In genomic region chr11:76824083-76824939, GRCh38 we compare ENCODE assay signal across 1 cellular context.
A peak's percentile ranks its signal among the peaks of the same experiment; 100 is the strongest.
TF ChIP-seq lines count a peak whose summit lies in the region.

No MANE protein-coding gene starts in this region.

TF ChIP-seq in K562, 482 proteins besides CTCF, POLR2A, EP300 and RAD21 (continued from another document and continues in another):
- TF ChIP-seq, protein P1, sequence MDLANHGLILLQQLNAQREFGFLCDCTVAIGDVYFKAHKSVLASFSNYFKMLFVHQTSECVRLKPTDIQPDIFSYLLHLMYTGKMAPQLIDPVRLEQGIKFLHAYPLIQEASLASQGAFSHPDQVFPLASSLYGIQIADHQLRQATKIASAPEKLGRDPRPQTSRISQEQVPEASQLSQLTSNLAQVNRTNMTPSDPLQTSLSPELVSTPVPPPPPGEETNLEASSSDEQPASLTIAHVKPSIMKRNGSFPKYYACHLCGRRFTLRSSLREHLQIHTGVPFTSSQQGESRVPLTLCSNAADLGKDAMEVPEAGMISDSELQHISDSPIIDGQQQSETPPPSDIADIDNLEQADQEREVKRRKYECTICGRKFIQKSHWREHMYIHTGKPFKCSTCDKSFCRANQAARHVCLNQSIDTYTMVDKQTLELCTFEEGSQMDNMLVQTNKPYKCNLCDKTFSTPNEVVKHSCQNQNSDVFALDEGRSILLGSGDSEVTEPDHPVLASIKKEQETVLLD (IDR thresholded peaks at IDR 0.05), result peak; percentile 47
- TF ChIP-seq SMC3 (conservative IDR thresholded peaks at IDR 0.05; ENCODE audit: insufficient read depth, low read depth, low read length) (no peak), ETS2 (tag; IDR thresholded peaks at IDR 0.05; ENCODE audit: borderline replicate concordance, poor library complexity, severe bottlenecking) (no peak), SMARCE1 (IDR thresholded peaks at IDR 0.05) (peak; percentile 72), TRIM28 (IDR thresholded peaks at IDR 0.05) (peak; percentile 46), KDM1A (IDR thresholded peaks at IDR 0.05) (peak; percentile 74 to 88), MNT (conservative IDR thresholded peaks at IDR 0.05) (peak in 1 of 2 experiments; percentile 76; a peak in 3 of 4 replicates), ZBTB1 (CRISPR knock-in tag; IDR thresholded peaks at IDR 0.05; ENCODE audit: borderline replicate concordance, low read depth) (no peak), TCF3 (CRISPR knock-in tag; IDR thresholded peaks at IDR 0.05) (peak; percentile 21; the same call in 1 of the 2 replicates), STAG1 (CRISPR knock-in tag; IDR thresholded peaks at IDR 0.05; ENCODE audit: borderline replicate concordance) (no peak), ETV5 (CRISPR knock-in tag; IDR thresholded peaks at IDR 0.05; ENCODE audit: low read depth) (0 out of 2 replicates have a peak, but pooled peaks have one; percentile 22), ZNF431 (CRISPR knock-in tag; IDR thresholded peaks at IDR 0.05) (no peak), C11orf30 (IDR thresholded peaks at IDR 0.05; ENCODE audit: low read depth) (peak; percentile 92), MYC (IDR thresholded peaks at IDR 0.05; ENCODE audit: low read depth, low read length) (peak; percentile 35; the same call in 1 of the 2 replicates), MYC (CRISPR knock-in tag; IDR thresholded peaks at IDR 0.05; ENCODE audit: borderline replicate concordance, low read depth) (no peak), RBM14 (IDR thresholded peaks at IDR 0.05; ENCODE audit: borderline replicate concordance, insufficient read depth, low read depth, low read length) (no peak), EHMT2 (IDR thresholded peaks at IDR 0.05) (peak; percentile 82; the same call in 1 of the 2 replicates), NFE2 (IDR thresholded peaks at IDR 0.05; ENCODE audit: low read depth) (peak; percentile 34; the same call in 1 of the 2 replicates), SMAD4 (CRISPR knock-in tag; conservative IDR thresholded peaks at IDR 0.05) (peak; percentile 62), CTBP1 (IDR thresholded peaks at IDR 0.05; ENCODE audit: borderline replicate concordance) (peak; percentile 40; the same call in 1 of the 2 replicates), ZBTB17 (CRISPR knock-in tag; IDR thresholded peaks at IDR 0.05) (peak; percentile 24; the same call in 1 of the 2 replicates), L3MBTL2 (IDR thresholded peaks at IDR 0.05) (0 out of 2 replicates have a peak, but pooled peaks have one; percentile 8), ZNF24 (IDR thresholded peaks at IDR 0.05) (peak; percentile 99), ZNF778 (CRISPR knock-in tag; IDR thresholded peaks at IDR 0.05) (no peak), CBX3 (IDR thresholded peaks at IDR 0.05; ENCODE audit: borderline replicate concordance in 1 of 2, low read length in 2 of 2) (no peak), ARID1B (IDR thresholded peaks at IDR 0.05) (peak; percentile 83), ELF2 (CRISPR knock-in tag; IDR thresholded peaks at IDR 0.05) (no peak), NCOA4 (IDR thresholded peaks at IDR 0.05; ENCODE audit: partially characterized antibody) (peak; percentile 67), HLTF (IDR thresholded peaks at IDR 0.05) (peak; percentile 72; the same call in 1 of the 2 replicates), SOX6 (IDR thresholded peaks at IDR 0.05) (peak; percentile 75), ARID3A (IDR thresholded peaks at IDR 0.05; ENCODE audit: borderline replicate concordance, low read depth, low read length) (0 out of 2 replicates have a peak, but pooled peaks have one; percentile 47), CBX1 (IDR thresholded peaks at IDR 0.05; ENCODE audit: low read depth) (peak; percentile 35; the same call in 1 of the 2 replicates), PTRF (tag; IDR thresholded peaks at IDR 0.05) (no peak), MAZ (CRISPR knock-in tag; conservative IDR thresholded peaks at IDR 0.05 in 1 of 2, IDR thresholded peaks at IDR 0.05 in 1 of 2) (peak in 1 of 2 experiments; percentile 23; a peak in 1 of 4 replicates), ZNF395 (CRISPR knock-in tag; IDR thresholded peaks at IDR 0.05) (0 out of 2 replicates have a peak, but pooled peaks have one; percentile 12), FOXJ3 (CRISPR knock-in tag; IDR thresholded peaks at IDR 0.05) (no peak), SPI1 (IDR thresholded peaks at IDR 0.05; ENCODE audit: borderline replicate concordance, low read depth, low read length) (0 out of 2 replicates have a peak, but pooled peaks have one; percentile 20), ZNF57 (CRISPR knock-in tag; IDR thresholded peaks at IDR 0.05) (no peak), FOXM1 (IDR thresholded peaks at IDR 0.05; ENCODE audit: low read depth) (0 out of 2 replicates have a peak, but pooled peaks have one; percentile 24), FOXM1 (CRISPR knock-in tag; IDR thresholded peaks at IDR 0.05; ENCODE audit: low read depth) (no peak), MTA2 (IDR thresholded peaks at IDR 0.05; ENCODE audit: low read depth) (peak; percentile 20), E2F6 (IDR thresholded peaks at IDR 0.05; ENCODE audit: borderline replicate concordance in 1 of 2, extremely low read depth in 1 of 2, insufficient read depth in 1 of 2, insufficient read length in 1 of 2, low read depth in 1 of 2, low read length in 1 of 2, poor library complexity in 1 of 2, severe bottlenecking in 1 of 2) (no peak), FOXK2 (conservative IDR thresholded peaks at IDR 0.05 in 1 of 2, IDR thresholded peaks at IDR 0.05 in 1 of 2; ENCODE audit: low read depth in 2 of 2) (peak in 1 of 2 experiments; percentile 62; a peak in 2 of 4 replicates), PKNOX1 (IDR thresholded peaks at IDR 0.05) (peak; percentile 52; the same call in 1 of the 2 replicates), ARID2 (IDR thresholded peaks at IDR 0.05) (no peak)
- TF ChIP-seq, protein P2, sequence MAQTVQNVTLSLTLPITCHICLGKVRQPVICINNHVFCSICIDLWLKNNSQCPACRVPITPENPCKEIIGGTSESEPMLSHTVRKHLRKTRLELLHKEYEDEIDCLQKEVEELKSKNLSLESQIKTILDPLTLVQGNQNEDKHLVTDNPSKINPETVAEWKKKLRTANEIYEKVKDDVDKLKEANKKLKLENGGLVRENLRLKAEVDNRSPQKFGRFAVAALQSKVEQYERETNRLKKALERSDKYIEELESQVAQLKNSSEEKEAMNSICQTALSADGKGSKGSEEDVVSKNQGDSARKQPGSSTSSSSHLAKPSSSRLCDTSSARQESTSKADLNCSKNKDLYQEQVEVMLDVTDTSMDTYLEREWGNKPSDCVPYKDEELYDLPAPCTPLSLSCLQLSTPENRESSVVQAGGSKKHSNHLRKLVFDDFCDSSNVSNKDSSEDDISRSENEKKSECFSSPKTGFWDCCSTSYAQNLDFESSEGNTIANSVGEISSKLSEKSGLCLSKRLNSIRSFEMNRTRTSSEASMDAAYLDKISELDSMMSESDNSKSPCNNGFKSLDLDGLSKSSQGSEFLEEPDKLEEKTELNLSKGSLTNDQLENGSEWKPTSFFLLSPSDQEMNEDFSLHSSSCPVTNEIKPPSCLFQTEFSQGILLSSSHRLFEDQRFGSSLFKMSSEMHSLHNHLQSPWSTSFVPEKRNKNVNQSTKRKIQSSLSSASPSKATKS (CRISPR knock-in tag; IDR thresholded peaks at IDR 0.05), result no peak
- TF ChIP-seq, protein P3, sequence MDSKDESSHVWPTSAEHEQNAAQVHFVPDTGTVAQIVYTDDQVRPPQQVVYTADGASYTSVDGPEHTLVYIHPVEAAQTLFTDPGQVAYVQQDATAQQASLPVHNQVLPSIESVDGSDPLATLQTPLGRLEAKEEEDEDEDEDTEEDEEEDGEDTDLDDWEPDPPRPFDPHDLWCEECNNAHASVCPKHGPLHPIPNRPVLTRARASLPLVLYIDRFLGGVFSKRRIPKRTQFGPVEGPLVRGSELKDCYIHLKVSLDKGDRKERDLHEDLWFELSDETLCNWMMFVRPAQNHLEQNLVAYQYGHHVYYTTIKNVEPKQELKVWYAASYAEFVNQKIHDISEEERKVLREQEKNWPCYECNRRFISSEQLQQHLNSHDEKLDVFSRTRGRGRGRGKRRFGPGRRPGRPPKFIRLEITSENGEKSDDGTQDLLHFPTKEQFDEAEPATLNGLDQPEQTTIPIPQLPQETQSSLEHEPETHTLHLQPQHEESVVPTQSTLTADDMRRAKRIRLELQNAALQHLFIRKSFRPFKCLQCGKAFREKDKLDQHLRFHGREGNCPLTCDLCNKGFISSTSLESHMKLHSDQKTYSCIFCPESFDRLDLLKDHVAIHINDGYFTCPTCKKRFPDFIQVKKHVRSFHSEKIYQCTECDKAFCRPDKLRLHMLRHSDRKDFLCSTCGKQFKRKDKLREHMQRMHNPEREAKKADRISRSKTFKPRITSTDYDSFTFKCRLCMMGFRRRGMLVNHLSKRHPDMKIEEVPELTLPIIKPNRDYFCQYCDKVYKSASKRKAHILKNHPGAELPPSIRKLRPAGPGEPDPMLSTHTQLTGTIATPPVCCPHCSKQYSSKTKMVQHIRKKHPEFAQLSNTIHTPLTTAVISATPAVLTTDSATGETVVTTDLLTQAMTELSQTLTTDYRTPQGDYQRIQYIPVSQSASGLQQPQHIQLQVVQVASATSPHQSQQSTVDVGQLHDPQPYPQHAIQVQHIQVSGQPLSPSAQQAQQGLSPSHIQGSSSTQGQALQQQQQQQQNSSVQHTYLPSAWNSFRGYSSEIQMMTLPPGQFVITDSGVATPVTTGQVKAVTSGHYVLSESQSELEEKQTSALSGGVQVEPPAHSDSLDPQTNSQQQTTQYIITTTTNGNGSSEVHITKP (IDR thresholded peaks at IDR 0.05; ENCODE audit: partially characterized antibody), result peak; percentile 94
- TF ChIP-seq, protein P4, sequence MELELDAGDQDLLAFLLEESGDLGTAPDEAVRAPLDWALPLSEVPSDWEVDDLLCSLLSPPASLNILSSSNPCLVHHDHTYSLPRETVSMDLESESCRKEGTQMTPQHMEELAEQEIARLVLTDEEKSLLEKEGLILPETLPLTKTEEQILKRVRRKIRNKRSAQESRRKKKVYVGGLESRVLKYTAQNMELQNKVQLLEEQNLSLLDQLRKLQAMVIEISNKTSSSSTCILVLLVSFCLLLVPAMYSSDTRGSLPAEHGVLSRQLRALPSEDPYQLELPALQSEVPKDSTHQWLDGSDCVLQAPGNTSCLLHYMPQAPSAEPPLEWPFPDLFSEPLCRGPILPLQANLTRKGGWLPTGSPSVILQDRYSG (tag; conservative IDR thresholded peaks at IDR 0.05; ENCODE audit: low read depth), result no peak
